In genomic region chr16:2154533-2155090, GRCh38 we compare ENCODE assay signal across 8 cellular contexts. TPM values are rescaled to one million over a fixed set of nuclear protein-coding genes. Genes with fewer than 3 reads are reported as not detected.
DNase-seq lines count a peak whose midpoint lies in the region; ATAC-seq, FAIRE-seq and TF ChIP-seq lines count a peak whose summit lies in the region.

No MANE protein-coding gene starts in this region.

- no peaks in the 10 kb centered on the region for H3K27me3 ChIP-seq in BE2C
- no peaks in the 10 kb centered on the region for H3K27me3 ChIP-seq in bronchial epithelial cell (ENCODE audit: control insufficient read depth, insufficient read depth, low read length)
- no peaks in the 10 kb centered on the region for H3K27me3 ChIP-seq in muscle layer of duodenum (ENCODE audit: low read depth, low read length)

- DNase-seq in BE2C: no peak
- no peak for DNase-seq in bronchial epithelial cell (ENCODE audit: low read depth)
- no peak for DNase-seq in NCI-H510A treated with DMSO at 0.1 percent for 48 hours (lab: John Stamatoyannopoulos, UW)

- H3K9me3 ChIP-seq in BE2C (no peaks in the 10 kb centered on the region), KOPT-K1 (ENCODE audit: insufficient read depth, low read length, poor library complexity, severe bottlenecking) (no peaks in the 10 kb centered on the region), muscle layer of duodenum (ENCODE audit: control insufficient read depth in 1 of 2, low read length in 2 of 2) (no peaks in the 10 kb centered on the region)

- no peak for FAIRE-seq in bronchial epithelial cell (lab: Jason Lieb, UNC)

- H3K4me1 ChIP-seq in BE2C (peaks cover 28% of the 10 kb centered on the region), muscle layer of duodenum (ENCODE audit: control insufficient read depth in 1 of 2, insufficient read depth in 2 of 2, low read length in 2 of 2) (peaks cover 16 to 83% of the 10 kb centered on the region in 2 donors)

- ATAC-seq in GM21360 (IDR thresholded peaks at IDR 0.05; ENCODE audit: unreplicated experiment): no peak
- ATAC-seq in GM18873 (IDR thresholded peaks at IDR 0.05; ENCODE audit: low FRiP score, unreplicated experiment): no peak
- ATAC-seq in GM18511 (IDR thresholded peaks at IDR 0.05; ENCODE audit: unreplicated experiment): no peak

- H3K4me3 ChIP-seq in BE2C (ENCODE audit: low read depth, low read length) (peak overlapping the region; percentile 100), bronchial epithelial cell (ENCODE audit: low read depth, low read length) (peak overlapping the region; percentile 99), muscle layer of duodenum (ENCODE audit: low read depth in 1 of 2, low read length in 2 of 2) (peak overlapping the region; percentile 96 to 97)

- peak overlapping the region; percentile 86 for H3K27ac ChIP-seq in KOPT-K1 (ENCODE audit: low read depth, low read length, poor library complexity, severe bottlenecking)
- H3K27ac ChIP-seq in muscle layer of duodenum (ENCODE audit: low read length): peak overlapping the region; percentile 88

- H3K36me3 ChIP-seq in BE2C: peaks cover 36% of the 10 kb centered on the region
- peaks cover 48% of the 10 kb centered on the region for H3K36me3 ChIP-seq in KOPT-K1 (ENCODE audit: insufficient read depth, low read length)
- H3K36me3 ChIP-seq in bronchial epithelial cell (ENCODE audit: control insufficient read depth, insufficient read depth, low read length): peaks cover 29% of the 10 kb centered on the region
- H3K36me3 ChIP-seq in muscle layer of duodenum (ENCODE audit: control insufficient read depth in 1 of 2, insufficient read depth in 2 of 2, low read length in 2 of 2): peaks cover 4 to 5% of the 10 kb centered on the region in 2 donors

- TF ChIP-seq CTCF in BE2C (IDR thresholded peaks at IDR 0.05; ENCODE audit: low read depth, low read length) (no peak), bronchial epithelial cell (IDR thresholded peaks at IDR 0.05; ENCODE audit: insufficient read depth, low read length, severe bottlenecking) (no peak)

RNA-seq across cellular contexts. Expression of gene TRAF7, which starts 1.0 kb away (rescaled TPM):
- polyA plus RNA-seq in BE2C (2012; ENCODE audit: insufficient read depth, insufficient read length, low read depth): 126 TPM
- 47.4 and 50.2 TPM in 2 replicates for total RNA-seq in bronchial epithelial cell

RNA-seq across cellular contexts. Expression of gene RAB26, which starts 6.2 kb away (rescaled TPM):
- polyA plus RNA-seq in BE2C (2012; ENCODE audit: insufficient read depth, insufficient read length, low read depth): 9.1 TPM
- 0.26 and 0.90 TPM in 2 replicates for total RNA-seq in bronchial epithelial cell

RNA-seq across cellular contexts. Expression of gene PKD1, which starts 18.9 kb away (rescaled TPM):
- polyA plus RNA-seq in BE2C (2012; ENCODE audit: insufficient read depth, insufficient read length, low read depth): 375 TPM
- 56.1 and 114 TPM in 2 replicates for total RNA-seq in bronchial epithelial cell

RNA-seq across cellular contexts. Expression of gene CASKIN1, which starts 41.8 kb away (rescaled TPM):
- polyA plus RNA-seq in BE2C (2012; ENCODE audit: insufficient read depth, insufficient read length, low read depth): 8.6 TPM
- total RNA-seq in bronchial epithelial cell: under 0.01 and 1.8 TPM in 2 replicates

RNA-seq across cellular contexts. Expression of gene MLST8, which starts 50.6 kb away (rescaled TPM):
- 254 TPM for polyA plus RNA-seq in BE2C (2012; ENCODE audit: insufficient read depth, insufficient read length, low read depth)
- total RNA-seq in bronchial epithelial cell: 10.9 and 11.6 TPM in 2 replicates
